ENCODE assay signal across 8 cellular contexts in genomic region chr7:66845382-66846095, GRCh38.
DNase-seq lines count a peak whose midpoint lies in the region; ATAC-seq and TF ChIP-seq lines count a peak whose summit lies in the region.

No MANE protein-coding gene starts in this region.

- peaks cover 4% of the 10 kb centered on the region for H3K36me3 Mint-ChIP-seq in activated naive CD8-positive, alpha-beta T cell treated with anti-CD3 and anti-CD28 coated beads, Interleukin-2, amount 50 U/mL, for 24 hours (ENCODE audit: low read depth)

- TF ChIP-seq POLR2A in stomach (IDR thresholded peaks at IDR 0.05): no peak

- H3K4me3 ChIP-seq in stomach: peak overlapping the region; percentile 79 to 93 (median 80)

- H3K27ac Mint-ChIP-seq in activated naive CD8-positive, alpha-beta T cell treated with anti-CD3 and anti-CD28 coated beads, Interleukin-2, amount 50 U/mL, for 24 hours: peak overlapping the region; percentile 99

- peaks cover 7 to 31% (median 19%) of the 10 kb centered on the region in 4 donors for H3K4me1 ChIP-seq in stomach

- no peaks in the 10 kb centered on the region for H3K9me3 Mint-ChIP-seq in activated naive CD8-positive, alpha-beta T cell treated with anti-CD3 and anti-CD28 coated beads, Interleukin-2, amount 50 U/mL, for 24 hours

- TF ChIP-seq CTCF in stomach (IDR thresholded peaks at IDR 0.05): no peak

- no peak for ATAC-seq in activated naive CD8-positive, alpha-beta T cell treated with anti-CD3 and anti-CD28 coated beads, Interleukin-2, amount 50 U/mL, for 24 hours
- ATAC-seq in HG03520 (IDR thresholded peaks at IDR 0.05; ENCODE audit: unreplicated experiment) (no peak), HG02970 (IDR thresholded peaks at IDR 0.05; ENCODE audit: low FRiP score, unreplicated experiment) (no peak)

- H3K27ac ChIP-seq in layer of hippocampus (ENCODE audit: low read depth, low read length) (peak overlapping the region; percentile 96), stomach (peak overlapping the region; percentile 85 to 95 (median 92))

- H3K9me3 ChIP-seq in stomach: no peaks in the 10 kb centered on the region

- H3K27me3 Mint-ChIP-seq in activated naive CD8-positive, alpha-beta T cell treated with anti-CD3 and anti-CD28 coated beads, Interleukin-2, amount 50 U/mL, for 24 hours: peaks cover 2% of the 10 kb centered on the region

- DNase-seq in NCI-H82 (lab: John Stamatoyannopoulos, UW) (peak; percentile 31), NCI-H82 treated with DMSO at 0.1 percent for 48 hours (lab: John Stamatoyannopoulos, UW; ENCODE audit: unreplicated experiment) (no peak), stomach (no peak), NCI-H446 treated with DMSO at 0.1 percent for 48 hours (lab: John Stamatoyannopoulos, UW) (no peak)
- DNase-seq in activated naive CD8-positive, alpha-beta T cell treated with anti-CD3 and anti-CD28 coated beads, Interleukin-2, amount 50 U/mL, for 24 hours: no peak

- no peak for TF ChIP-seq EP300 in stomach (IDR thresholded peaks at IDR 0.05)

- H3K4me1 Mint-ChIP-seq in activated naive CD8-positive, alpha-beta T cell treated with anti-CD3 and anti-CD28 coated beads, Interleukin-2, amount 50 U/mL, for 24 hours: peaks cover 35% of the 10 kb centered on the region

- peak overlapping the region; percentile 96 for H3K4me3 Mint-ChIP-seq in activated naive CD8-positive, alpha-beta T cell treated with anti-CD3 and anti-CD28 coated beads, Interleukin-2, amount 50 U/mL, for 24 hours

- intact Hi-C loops in stomach (cut with DNase I; ENCODE audit: low total_unique reads): no loop called here

- WGBS in stomach, 5 donors: 57 to 62% (median 59%) methylated on average over 19 of the region's 19 CpGs

- H3K27me3 ChIP-seq in layer of hippocampus (ENCODE audit: control insufficient read depth, insufficient read depth, low read length): no peaks in the 10 kb centered on the region
- no peaks in the 10 kb centered on the region for H3K27me3 ChIP-seq in stomach

- peaks cover 0 to 5% (median 0%) of the 10 kb centered on the region in 4 donors for H3K36me3 ChIP-seq in stomach
